In genomic region chr19:47459477-47459876, GRCh38 we compare ENCODE assay signal across 33 cellular contexts. TPM values are rescaled to one million over a fixed set of nuclear protein-coding genes. Genes with fewer than 3 reads are reported as not detected.
"Had no signal": no experiment of that assay in that cellular context is flagged by ENCODE, and none has a peak within 500 bp of the region (broad histone marks: within the 10 kb centered on the region; RNA-seq: fewer than 3 reads in every experiment).

No MANE protein-coding gene starts in this region.

- ATAC-seq: activated naive CD8-positive, alpha-beta T cell treated with anti-CD3 and anti-CD28 coated beads, Interleukin-2, amount 50 U/mL, for 24 hours; activated T-cell treated with anti-CD3 and anti-CD28 coated beads, Interleukin-2, amount 50 U/mL, for 4 hours; PC-3; Right ventricle myocardium inferior; SK-N-SH treated with all-trans-retinoic acid at 6 μM for 48 hours; T-cell; T-helper 17 cell had no signal

- H3K27ac ChIP-seq: brain microvascular endothelial cell, cardiac muscle cell, colonic mucosa, Peyer's patch, RWPE1, VCaP had no signal

- H3K36me3 ChIP-seq: brain microvascular endothelial cell, cardiac muscle cell, colonic mucosa, Peyer's patch had no signal

- H3K9me3 ChIP-seq: colonic mucosa had no signal

- H3K4me1 ChIP-seq: colonic mucosa had no signal

- H3K4me3 ChIP-seq: cardiac muscle cell, colonic mucosa, Peyer's patch had no signal

- DNase-seq: activated B cell treated with CpG ODN at 0.5 μM for 24 hours; activated CD4-positive, alpha-beta memory T cell treated with anti-CD3 and anti-CD28 coated beads for 36 hours; activated CD4-positive, alpha-beta T cell treated with anti-CD3 and anti-CD28 coated beads for 4 hours; activated CD4-positive, alpha-beta T cell treated with anti-CD3 and anti-CD28 coated beads, Interleukin-2, amount 50 U/mL, for 1 hour; activated CD4-positive, CD25-positive, alpha-beta regulatory T cell treated with anti-CD3 and anti-CD28 coated beads, Interleukin-2, amount 50 U/mL, for 72 hours; activated CD8-positive, alpha-beta memory T cell treated with anti-CD3 and anti-CD28 coated beads, Interleukin-2, amount 50 U/mL, for 4 hours; activated naive CD4-positive, alpha-beta T cell treated with anti-CD3 and anti-CD28 coated beads, Interleukin-2, amount 10 ng/mL, durations not matched to agents 7 days and 5 days; activated naive CD8-positive, alpha-beta T cell treated with anti-CD3 and anti-CD28 coated beads, Interleukin-2, amount 50 U/mL, for 24 hours; activated T-cell treated with anti-CD3 and anti-CD28 coated beads for 4 hours; activated T-cell treated with anti-CD3 and anti-CD28 coated beads, Interleukin-2, amount 50 U/mL, for 4 hours; aorta; brain microvascular endothelial cell; colonic mucosa; NCI-H1105; NCI-H1417 treated with DMSO at 0.1 percent for 48 hours; NCI-H1694; NCI-H1930; NCI-H510A; NCI-H526; NCI-H748 treated with DMSO at 0.1 percent for 48 hours; NK-92 treated with Interleukin-12 subunit alpha and Interleukin-12 subunit beta, amount 100 ng/mL, for 24 hours; PC-3; Peyer's patch; SIG-M5; T-cell; T-helper 17 cell had no signal

RNA-seq across cellular contexts. Expression of gene SLC8A2, which starts 12.2 kb away (rescaled TPM):
- total RNA-seq: activated B cell treated with CpG ODN at 0.5 μM for 24 hours; activated T-helper 1 cell treated with anti-CD3 and anti-CD28 coated beads, Interleukin-12 subunit alpha, Interleukin-12 subunit beta, Interleukin-2, Interleukin-4 antibody, amounts not matched to agents 30 ng/mL and 10 ng/mL and 1 ng/mL, durations not matched to agents 14 hours and 24 hours and 36 hours; MCF 10A; T-cell; T-helper 17 cell had no signal
- polyA plus RNA-seq: aorta had no signal

RNA-seq across cellular contexts. Expression of gene MEIS3, which starts 40.1 kb away (rescaled TPM):
- total RNA-seq: activated B cell treated with CpG ODN at 0.5 μM for 24 hours; activated T-helper 1 cell treated with anti-CD3 and anti-CD28 coated beads, Interleukin-12 subunit alpha, Interleukin-12 subunit beta, Interleukin-2, Interleukin-4 antibody, amounts not matched to agents 30 ng/mL and 10 ng/mL and 1 ng/mL, durations not matched to agents 14 hours and 24 hours and 36 hours had no signal
